ENCODE assay signal across 8 cellular contexts in the genomic region with DNA sequence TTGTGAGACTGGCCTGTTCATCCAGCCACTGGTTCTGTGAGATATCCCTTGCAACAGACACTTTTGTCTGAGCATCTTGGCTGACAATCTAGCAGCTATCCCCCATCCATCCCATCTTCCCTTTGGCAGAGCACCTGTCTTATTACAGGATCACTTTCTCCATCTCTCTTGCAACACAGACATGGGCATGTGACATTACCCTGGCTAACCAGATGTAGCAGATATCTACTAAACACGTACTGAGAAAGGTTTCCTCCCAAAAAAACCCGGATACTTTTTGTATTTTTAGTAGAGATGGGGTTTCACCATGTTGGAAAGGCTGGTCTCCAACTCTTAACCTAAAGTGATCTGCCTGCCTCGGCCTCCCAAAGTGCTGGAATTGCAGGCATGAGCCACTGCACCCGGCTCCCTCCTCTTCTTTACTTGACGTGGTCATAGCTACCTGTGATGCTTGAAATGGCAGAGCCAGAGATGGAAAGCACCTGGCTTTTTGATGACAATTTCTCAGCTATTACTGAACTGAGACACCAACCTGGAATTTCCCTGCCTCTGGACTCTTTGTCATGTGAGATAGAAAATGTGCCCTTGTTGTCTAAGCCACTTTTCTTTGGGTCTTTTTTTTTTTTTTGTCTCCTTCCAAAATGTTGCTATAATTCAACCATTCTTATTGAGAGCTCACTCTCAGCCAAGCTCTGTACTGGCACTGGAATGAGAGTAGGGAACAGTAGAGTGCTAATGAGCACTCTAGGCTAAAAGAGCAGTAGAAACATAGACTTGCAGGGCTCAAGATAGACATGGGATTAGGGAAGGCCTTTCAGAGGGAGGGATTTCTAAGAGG. TPM values are rescaled to one million over a fixed set of nuclear protein-coding genes. Genes with fewer than 3 reads are reported as not detected.
DNase-seq lines count a peak whose midpoint lies in the region; ATAC-seq and TF ChIP-seq lines count a peak whose summit lies in the region.

No MANE protein-coding gene starts in this region.

- no peak for TF ChIP-seq POLR2A in sigmoid colon (IDR thresholded peaks at IDR 0.05)

- H3K9me3 ChIP-seq in sigmoid colon, result peaks cover 0 to 4% (median 0%) of the 10 kb centered on the region in 4 donors

- DNase-seq in activated T-helper 9 cell treated with anti-CD3 and anti-CD28 coated beads, Interleukin-2, amount 50 U/mL, for 16 hours (ENCODE audit: low read depth), result peak; percentile 41
- DNase-seq in sigmoid colon (no peak), hippocampal formation (lab: John Stamatoyannopoulos, UW) (no peak), HK-2 (ENCODE audit: unreplicated experiment) (no peak)

- H3K4me3 ChIP-seq in sigmoid colon, result no peak overlapping the region

- no peak for TF ChIP-seq EP300 in sigmoid colon (IDR thresholded peaks at IDR 0.05)

- TF ChIP-seq CTCF in sigmoid colon (IDR thresholded peaks at IDR 0.05), result no peak

- no peaks in the 10 kb centered on the region for H3K27me3 ChIP-seq in sigmoid colon

- peaks cover 0 to 60% (median 44%) of the 10 kb centered on the region in 4 donors for H3K4me1 ChIP-seq in sigmoid colon

- ATAC-seq in GM18870 (IDR thresholded peaks at IDR 0.05; ENCODE audit: unreplicated experiment) (peak; percentile 33), HG03460 (IDR thresholded peaks at IDR 0.05; ENCODE audit: unreplicated experiment) (peak; percentile 36), GM21390 (IDR thresholded peaks at IDR 0.05; ENCODE audit: unreplicated experiment) (no peak), GM18858 (IDR thresholded peaks at IDR 0.05; ENCODE audit: unreplicated experiment) (no peak)

- WGBS in sigmoid colon, 2 donors, result 72 to 92% methylated on average over 5 of the region's 5 CpGs

- intact Hi-C loops in sigmoid colon (cut with DNase I), result no loop called here

- H3K36me3 ChIP-seq in sigmoid colon, result no peaks in the 10 kb centered on the region

- H3K27ac ChIP-seq in sigmoid colon, result peak overlapping the region; percentile 26 to 67 (median 56)

RNA-seq across cellular contexts. Expression of gene FNBP1, which starts 32.6 kb away (rescaled TPM):
- total RNA-seq in sigmoid colon, result 100 to 1,000 TPM in 3 of 4 donors, 10 to 100 TPM in 1; 92.8 to 172 (median 104) TPM
- 10 to 100 TPM; 12.5 to 39.0 (median 13.2) TPM for polyA plus RNA-seq in sigmoid colon

RNA-seq across cellular contexts. Expression of gene GPR107, which starts 43.3 kb away (rescaled TPM):
- 10 to 100 TPM; 18.9 to 27.7 (median 21.6) TPM for total RNA-seq in sigmoid colon
- polyA plus RNA-seq in sigmoid colon, result 10 to 100 TPM in 1 of 3 donors, 1 to 10 TPM in 2; 3.6 to 34.1 (median 3.7) TPM

Comparison
In these comparisons a context has a peak if more than half of its experiments do, and no peak if none do; other contexts are left out.
1. ATAC-seq: peak in GM18870 (single experiment) and HG03460 (single experiment); none in GM21390 (single experiment) and GM18858 (single experiment).